Comparison of ENCODE assay signal across 15 cellular contexts in genomic region chr12:80708535-80709328, GRCh38. TPM values are rescaled to one million over a fixed set of nuclear protein-coding genes. Genes with fewer than 3 reads are reported as not detected.
A peak's percentile ranks its signal among the peaks of the same experiment; 100 is the strongest.
DNase-seq lines count a peak whose midpoint lies in the region; ATAC-seq and TF ChIP-seq lines count a peak whose summit lies in the region.
"Had no signal": no experiment of that assay in that cellular context is flagged by ENCODE, and none has a peak within 500 bp of the region (broad histone marks: within the 10 kb centered on the region; RNA-seq: fewer than 3 reads in every experiment).

No MANE protein-coding gene starts in this region.

- H3K27ac ChIP-seq in neural progenitor cell = no peak overlapping the region
- H3K27ac ChIP-seq: BLaER1 had no signal

- peak; percentile 29 for DNase-seq in ELF-1 (ENCODE audit: low read depth, low spot score)
- no peak for DNase-seq in T-helper 2 cell treated with Interferon-gamma antibody and Interleukin-4, amounts not matched to agents 5 μg/mL and 100 μg/mL, for 36 hours (ENCODE audit: low spot score)
- DNase-seq in glutamatergic neuron = peak; percentile 48
- peak; percentile 61 for DNase-seq in neural progenitor cell (ENCODE audit: low spot score)
- no peak for DNase-seq in HUDEP-2 (lab: John Stamatoyannopoulos, UW; ENCODE audit: unreplicated experiment in 76 of 76)
- no peak for DNase-seq in COLO668 (lab: John Stamatoyannopoulos, UW; ENCODE audit: unreplicated experiment)
- no peak for DNase-seq in cerebellar cortex (ENCODE audit: low spot score)
- DNase-seq: activated CD8-positive, alpha-beta T cell treated with anti-CD3 and anti-CD28 coated beads, Interleukin-2, amount 10 ng/mL, durations not matched to agents 7 days and 5 days; activated naive CD8-positive, alpha-beta T cell treated with anti-CD3 and anti-CD28 coated beads for 36 hours; NCI-H1436 treated with DMSO at 0.1 percent for 48 hours; T-cell had no signal

- H3K9ac ChIP-seq in neural progenitor cell = no peak overlapping the region
- H3K9ac ChIP-seq: BLaER1 had no signal

- H3K4me3 Mint-ChIP-seq in T-helper 2 cell treated with Interferon-gamma antibody and Interleukin-4, amounts not matched to agents 5 μg/mL and 100 μg/mL, for 36 hours = peak overlapping the region; percentile 15
- peak overlapping the region; percentile 83 for H3K4me3 Mint-ChIP-seq in glutamatergic neuron (ENCODE audit: unreplicated experiment)
- H3K4me3 Mint-ChIP-seq in neural progenitor cell = peak overlapping the region; percentile 86
- H3K4me3 Mint-ChIP-seq: activated CD8-positive, alpha-beta T cell treated with anti-CD3 and anti-CD28 coated beads, Interleukin-2, amount 10 ng/mL, durations not matched to agents 7 days and 5 days; activated naive CD8-positive, alpha-beta T cell treated with anti-CD3 and anti-CD28 coated beads for 36 hours; stimulated activated effector memory CD8-positive, alpha-beta T cell treated with anti-CD3 and anti-CD28 coated beads, Interleukin-12 subunit alpha, Interleukin-12 subunit beta, amount 100 ng/mL, for 72 hours; T-cell had no signal

- TF ChIP-seq CTCF in glutamatergic neuron (IDR thresholded peaks at IDR 0.05; ENCODE audit: partially characterized antibody, unreplicated experiment) (no peak), neural progenitor cell (IDR thresholded peaks at IDR 0.05) (no peak)

- peak overlapping the region; percentile 48 for H3K4me3 ChIP-seq in neural progenitor cell
- H3K4me3 ChIP-seq: BLaER1 had no signal

- H3F3A ChIP-seq in neural progenitor cell (ENCODE audit: low read depth) = peaks cover 21% of the 10 kb centered on the region

- H3K79me2 ChIP-seq in neural progenitor cell (ENCODE audit: low read depth) = no peaks in the 10 kb centered on the region

- ATAC-seq in GM21515 (IDR thresholded peaks at IDR 0.05; ENCODE audit: unreplicated experiment) = no peak
- ATAC-seq: activated CD8-positive, alpha-beta T cell treated with anti-CD3 and anti-CD28 coated beads, Interleukin-2, amount 10 ng/mL, durations not matched to agents 7 days and 5 days; stimulated activated effector memory CD8-positive, alpha-beta T cell treated with anti-CD3 and anti-CD28 coated beads, Interleukin-12 subunit alpha, Interleukin-12 subunit beta, amount 100 ng/mL, for 72 hours; T-cell had no signal

- H3K36me3 ChIP-seq in neural progenitor cell = no peaks in the 10 kb centered on the region
- H3K36me3 ChIP-seq: BLaER1 had no signal

- no peaks in the 10 kb centered on the region for H3K36me3 Mint-ChIP-seq in T-helper 2 cell treated with Interferon-gamma antibody and Interleukin-4, amounts not matched to agents 5 μg/mL and 100 μg/mL, for 36 hours (ENCODE audit: low read depth)
- H3K36me3 Mint-ChIP-seq in glutamatergic neuron (ENCODE audit: unreplicated experiment) (no peaks in the 10 kb centered on the region), neural progenitor cell (peaks cover 4% of the 10 kb centered on the region)
- H3K36me3 Mint-ChIP-seq: activated naive CD8-positive, alpha-beta T cell treated with anti-CD3 and anti-CD28 coated beads for 36 hours; stimulated activated effector memory CD8-positive, alpha-beta T cell treated with anti-CD3 and anti-CD28 coated beads, Interleukin-12 subunit alpha, Interleukin-12 subunit beta, amount 100 ng/mL, for 72 hours; T-cell had no signal

- H4K20me1 ChIP-seq in neural progenitor cell (ENCODE audit: low read depth) = no peaks in the 10 kb centered on the region
- H4K20me1 ChIP-seq: BLaER1 had no signal

- H3K27ac Mint-ChIP-seq in T-helper 2 cell treated with Interferon-gamma antibody and Interleukin-4, amounts not matched to agents 5 μg/mL and 100 μg/mL, for 36 hours = no peak overlapping the region
- H3K27ac Mint-ChIP-seq in glutamatergic neuron (ENCODE audit: unreplicated experiment) (no peak overlapping the region), neural progenitor cell (no peak overlapping the region)
- H3K27ac Mint-ChIP-seq: activated CD8-positive, alpha-beta T cell treated with anti-CD3 and anti-CD28 coated beads, Interleukin-2, amount 10 ng/mL, durations not matched to agents 7 days and 5 days; activated naive CD8-positive, alpha-beta T cell treated with anti-CD3 and anti-CD28 coated beads for 36 hours; stimulated activated effector memory CD8-positive, alpha-beta T cell treated with anti-CD3 and anti-CD28 coated beads, Interleukin-12 subunit alpha, Interleukin-12 subunit beta, amount 100 ng/mL, for 72 hours; T-cell had no signal

- peaks cover 91% of the 10 kb centered on the region for H3K27me3 ChIP-seq in neural progenitor cell
- H3K27me3 ChIP-seq: BLaER1 had no signal

- H3K9me3 ChIP-seq in neural progenitor cell (ENCODE audit: low read depth) = no peaks in the 10 kb centered on the region

- H3K4me1 Mint-ChIP-seq in T-helper 2 cell treated with Interferon-gamma antibody and Interleukin-4, amounts not matched to agents 5 μg/mL and 100 μg/mL, for 36 hours (ENCODE audit: low read depth) = peaks cover 3% of the 10 kb centered on the region
- H3K4me1 Mint-ChIP-seq in glutamatergic neuron (ENCODE audit: low read depth, unreplicated experiment) (peaks cover 2% of the 10 kb centered on the region), neural progenitor cell (peaks cover 15% of the 10 kb centered on the region)
- H3K4me1 Mint-ChIP-seq: activated naive CD8-positive, alpha-beta T cell treated with anti-CD3 and anti-CD28 coated beads for 36 hours; stimulated activated effector memory CD8-positive, alpha-beta T cell treated with anti-CD3 and anti-CD28 coated beads, Interleukin-12 subunit alpha, Interleukin-12 subunit beta, amount 100 ng/mL, for 72 hours; T-cell had no signal

- peaks cover 61% of the 10 kb centered on the region for H3K27me3 Mint-ChIP-seq in T-helper 2 cell treated with Interferon-gamma antibody and Interleukin-4, amounts not matched to agents 5 μg/mL and 100 μg/mL, for 36 hours (ENCODE audit: low read depth)
- H3K27me3 Mint-ChIP-seq in glutamatergic neuron (ENCODE audit: unreplicated experiment) (peaks cover 13% of the 10 kb centered on the region), neural progenitor cell (ENCODE audit: insufficient read depth, low read depth) (peaks cover 34% of the 10 kb centered on the region)

- peak overlapping the region; percentile 88 for H2AFZ ChIP-seq in neural progenitor cell (replicated peaks)

- no peaks in the 10 kb centered on the region for H3K9me3 Mint-ChIP-seq in T-helper 2 cell treated with Interferon-gamma antibody and Interleukin-4, amounts not matched to agents 5 μg/mL and 100 μg/mL, for 36 hours
- H3K9me3 Mint-ChIP-seq in glutamatergic neuron (ENCODE audit: unreplicated experiment) (peaks cover 4% of the 10 kb centered on the region), neural progenitor cell (peaks cover 3% of the 10 kb centered on the region)

- H3K4me1 ChIP-seq in neural progenitor cell = peaks cover 14% of the 10 kb centered on the region
- H3K4me1 ChIP-seq: BLaER1 had no signal

- peak overlapping the region; percentile 76 for H3K4me2 ChIP-seq in neural progenitor cell
- H3K4me2 ChIP-seq: BLaER1 had no signal

RNA-seq across cellular contexts. Expression of gene MYF6, which starts 1.3 kb away (rescaled TPM):
- total RNA-seq in glutamatergic neuron (ENCODE audit: unreplicated experiment) (not detected), neural progenitor cell (ENCODE audit: low replicate concordance) (0.43 and 0.97 TPM in 2 replicates)
- total RNA-seq: activated CD8-positive, alpha-beta T cell treated with anti-CD3 and anti-CD28 coated beads, Interleukin-2, amount 10 ng/mL, durations not matched to agents 7 days and 5 days; activated naive CD8-positive, alpha-beta T cell treated with anti-CD3 and anti-CD28 coated beads for 36 hours; lung microvascular endothelial cell; T-cell had no signal

RNA-seq across cellular contexts. Expression of gene MYF5, which starts 8.0 kb away (rescaled TPM):
- not detected for total RNA-seq in glutamatergic neuron (ENCODE audit: unreplicated experiment)
- total RNA-seq in neural progenitor cell (ENCODE audit: low replicate concordance) = not detected in 2 replicates
- total RNA-seq: activated CD8-positive, alpha-beta T cell treated with anti-CD3 and anti-CD28 coated beads, Interleukin-2, amount 10 ng/mL, durations not matched to agents 7 days and 5 days; activated naive CD8-positive, alpha-beta T cell treated with anti-CD3 and anti-CD28 coated beads for 36 hours; lung microvascular endothelial cell; T-cell had no signal

Comparison
In these comparisons a context has a peak if more than half of its experiments do, and no peak if none do; other contexts are left out.
1. DNase-seq: peak in ELF-1 (single experiment), glutamatergic neuron (single experiment) and neural progenitor cell (single experiment); none in T-helper 2 cell treated with Interferon-gamma antibody and Interleukin-4, amounts not matched to agents 5 μg/mL and 100 μg/mL, for 36 hours (single experiment), HUDEP-2 (0 of 76), COLO668 (single experiment) and cerebellar cortex (single experiment).
2. H3K4me3 Mint-ChIP-seq: peak in every context shown above with its lines; median percentile 86 in neural progenitor cell; 83 in glutamatergic neuron; 15 in T-helper 2 cell treated with Interferon-gamma antibody and Interleukin-4, amounts not matched to agents 5 μg/mL and 100 μg/mL, for 36 hours.